Comparison of ENCODE assay signal across 12 cellular contexts in the genomic region with DNA sequence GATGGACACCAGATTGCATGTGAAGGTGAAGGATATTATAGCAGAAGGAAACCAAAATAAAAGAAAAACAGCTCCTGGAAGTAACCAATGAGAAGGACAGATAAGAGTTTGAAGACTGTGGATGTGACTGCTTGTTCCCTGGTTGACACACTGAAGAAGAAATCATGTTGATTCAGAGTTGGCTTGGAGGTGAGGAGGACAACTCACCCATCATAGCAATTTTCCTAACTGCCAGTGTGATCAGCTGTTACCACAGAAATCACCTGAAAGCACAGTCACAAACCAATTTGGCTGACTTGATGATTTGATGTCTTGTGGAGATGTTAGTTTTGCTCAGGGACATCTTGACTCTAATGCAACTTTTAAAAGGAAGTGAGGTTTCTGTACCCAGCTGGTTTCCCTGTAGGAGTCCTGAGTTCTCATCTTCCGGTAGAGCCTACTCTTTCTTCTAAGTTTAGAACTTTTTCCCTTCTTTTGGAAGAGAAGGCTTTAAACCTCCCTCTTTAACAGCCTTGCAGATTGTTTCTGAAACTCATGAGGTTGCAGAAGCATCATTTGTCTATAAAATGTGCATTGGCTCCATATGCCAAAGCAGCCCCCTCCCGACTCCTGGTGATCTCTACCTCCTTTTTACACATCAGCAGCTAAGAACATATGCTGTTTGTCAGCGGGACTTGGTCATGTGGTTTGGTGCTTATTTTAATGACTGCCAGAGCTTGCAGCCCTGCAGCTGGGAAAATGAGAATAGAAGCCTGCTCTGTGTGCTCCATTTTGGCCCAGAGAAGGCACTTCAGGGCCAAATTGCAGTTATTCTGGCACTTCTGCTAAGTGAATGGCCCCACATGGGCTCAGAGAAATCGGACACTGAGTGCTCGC. TPM values are rescaled to one million over a fixed set of nuclear protein-coding genes. Genes with fewer than 3 reads are reported as not detected.
DNase-seq lines count a peak whose midpoint lies in the region; ATAC-seq lines count a peak whose summit lies in the region.
"Had no signal": no experiment of that assay in that cellular context is flagged by ENCODE, and none has a peak within 500 bp of the region (broad histone marks: within the 10 kb centered on the region; RNA-seq: fewer than 3 reads in every experiment).

No MANE protein-coding gene starts in this region.

- no peaks in the 10 kb centered on the region for H3K27me3 Mint-ChIP-seq in CD8-positive, alpha-beta memory T cell
- no peaks in the 10 kb centered on the region for H3K27me3 Mint-ChIP-seq in activated CD4-positive, alpha-beta memory T cell treated with anti-CD3 and anti-CD28 coated beads for 36 hours
- H3K27me3 Mint-ChIP-seq: activated CD8-positive, alpha-beta memory T cell treated with anti-CD3 and anti-CD28 coated beads, Interleukin-2, amount 10 ng/mL, durations not matched to agents 7 days and 5 days had no signal

- peaks cover 0 to 2% (median 0%) of the 10 kb centered on the region in 5 donors for H3K9me3 Mint-ChIP-seq in CD8-positive, alpha-beta memory T cell
- peaks cover under 1% of the 10 kb centered on the region for H3K9me3 Mint-ChIP-seq in activated CD4-positive, alpha-beta memory T cell treated with anti-CD3 and anti-CD28 coated beads for 36 hours

- POLR2A ChIA-PET in CD8-positive, alpha-beta memory T cell (lab: Charles Lee): interaction anchor here (1.2 to 2.3 kb wide), 2 partner anchors 9 to 10 kb away, joined by 6 to 10 read pairs; a partner anchor contains a TSS
- POLR2A ChIA-PET in activated CD4-positive, alpha-beta memory T cell treated with anti-CD3 and anti-CD28 coated beads for 36 hours (lab: Charles Lee): interaction anchor here (0.6 to 2.5 kb wide), 3 partner anchors 9 to 912 kb away, joined by 3 to 9 read pairs (median 3); a partner anchor contains a TSS

- H3K4me3 Mint-ChIP-seq in CD8-positive, alpha-beta memory T cell: no peak overlapping the region
- H3K4me3 Mint-ChIP-seq in activated CD4-positive, alpha-beta memory T cell treated with anti-CD3 and anti-CD28 coated beads for 36 hours: no peak overlapping the region
- H3K4me3 Mint-ChIP-seq: activated CD8-positive, alpha-beta memory T cell treated with anti-CD3 and anti-CD28 coated beads, Interleukin-2, amount 10 ng/mL, durations not matched to agents 7 days and 5 days had no signal

- no peaks in the 10 kb centered on the region for H3K27me3 ChIP-seq in CD8-positive, alpha-beta memory T cell (ENCODE audit: insufficient read depth, low read length, poor library complexity, severe bottlenecking)
- H3K27me3 ChIP-seq: right lobe of liver had no signal

- H3K4me3 ChIP-seq in CD8-positive, alpha-beta memory T cell (ENCODE audit: low read length): no peak overlapping the region
- H3K4me3 ChIP-seq: right lobe of liver had no signal

- no peaks in the 10 kb centered on the region for H3K9me3 ChIP-seq in CD8-positive, alpha-beta memory T cell (ENCODE audit: low read length)
- H3K9me3 ChIP-seq: right lobe of liver had no signal

- intact Hi-C loops in activated CD4-positive, alpha-beta memory T cell treated with anti-CD3 and anti-CD28 coated beads for 36 hours (cut with micrococcal nuclease): no loop called here
- intact Hi-C loops in Right ventricle myocardium superior (cut with DNase I): no loop called here
- intact Hi-C loops in posterior cingulate gyrus (cut with DNase I): no loop called here

- H3K36me3 Mint-ChIP-seq in CD8-positive, alpha-beta memory T cell: peaks cover 1 to 63% (median 14%) of the 10 kb centered on the region in 3 donors
- H3K36me3 Mint-ChIP-seq in activated CD4-positive, alpha-beta memory T cell treated with anti-CD3 and anti-CD28 coated beads for 36 hours: peaks cover 20% of the 10 kb centered on the region

- peaks cover 14 to 35% (median 19%) of the 10 kb centered on the region in 3 donors for H3K4me1 Mint-ChIP-seq in CD8-positive, alpha-beta memory T cell
- H3K4me1 Mint-ChIP-seq in activated CD4-positive, alpha-beta memory T cell treated with anti-CD3 and anti-CD28 coated beads for 36 hours (ENCODE audit: low read depth): peaks cover 27% of the 10 kb centered on the region

- H3K4me1 ChIP-seq in CD8-positive, alpha-beta memory T cell (ENCODE audit: insufficient read depth, low read length): peaks cover under 1% of the 10 kb centered on the region
- H3K4me1 ChIP-seq: right lobe of liver had no signal

- H3K27ac ChIP-seq in CD8-positive, alpha-beta memory T cell (ENCODE audit: low read depth, low read length): no peak overlapping the region
- H3K27ac ChIP-seq: right lobe of liver had no signal

- CTCF ChIA-PET in CD8-positive, alpha-beta memory T cell (lab: Charles Lee): interaction anchor here (1.1 kb wide), 1 partner anchor 8 kb away, joined by 3 read pairs; no protein-coding TSS in a partner anchor
- CTCF ChIA-PET in activated CD4-positive, alpha-beta memory T cell treated with anti-CD3 and anti-CD28 coated beads for 36 hours (lab: Charles Lee): interaction anchor here (1.2 kb wide), 1 partner anchor 10 kb away, joined by 3 read pairs; no protein-coding TSS in a partner anchor

- peak; percentile 94 for ATAC-seq in Right ventricle myocardium superior (ENCODE audit: poor library complexity)
- no peak for ATAC-seq in HG03521 (IDR thresholded peaks at IDR 0.05; ENCODE audit: unreplicated experiment)
- ATAC-seq in GM21526 (IDR thresholded peaks at IDR 0.05; ENCODE audit: low FRiP score, unreplicated experiment): no peak
- ATAC-seq: activated CD8-positive, alpha-beta memory T cell treated with anti-CD3 and anti-CD28 coated beads, Interleukin-2, amount 10 ng/mL, durations not matched to agents 7 days and 5 days had no signal

- peak overlapping the region in 5 of 8 donors; percentile 29 to 75 (median 52) for H3K27ac Mint-ChIP-seq in CD8-positive, alpha-beta memory T cell
- H3K27ac Mint-ChIP-seq in activated CD4-positive, alpha-beta memory T cell treated with anti-CD3 and anti-CD28 coated beads for 36 hours: peak overlapping the region; percentile 40
- H3K27ac Mint-ChIP-seq: activated CD8-positive, alpha-beta memory T cell treated with anti-CD3 and anti-CD28 coated beads, Interleukin-2, amount 10 ng/mL, durations not matched to agents 7 days and 5 days had no signal

- H3K36me3 ChIP-seq in CD8-positive, alpha-beta memory T cell (ENCODE audit: insufficient read depth, low read length): peaks cover 9% of the 10 kb centered on the region

- no peak for DNase-seq in CD8-positive, alpha-beta memory T cell
- no peak for DNase-seq in activated CD4-positive, alpha-beta memory T cell treated with anti-CD3 and anti-CD28 coated beads for 36 hours
- peak; percentile 60 for DNase-seq in Right ventricle myocardium superior
- DNase-seq in posterior cingulate gyrus: peak; percentile 46 to 94 (median 69)
- DNase-seq in DMS53 treated with DMSO at 0.1 percent for 48 hours (lab: John Stamatoyannopoulos, UW; ENCODE audit: unreplicated experiment): no peak
- DNase-seq in COR-L47 (lab: John Stamatoyannopoulos, UW): no peak
- DNase-seq: activated CD8-positive, alpha-beta memory T cell treated with anti-CD3 and anti-CD28 coated beads, Interleukin-2, amount 10 ng/mL, durations not matched to agents 7 days and 5 days; EL; erythroblast; right lobe of liver had no signal

RNA-seq across cellular contexts. Expression of a gene that starts 10.3 kb away (rescaled TPM):
- 10 to 100 TPM; 28.0 to 28.2 TPM for total RNA-seq in CD8-positive, alpha-beta memory T cell
- 13.8 TPM for polyA plus RNA-seq in CD8-positive, alpha-beta memory T cell
- total RNA-seq in activated CD4-positive, alpha-beta memory T cell treated with anti-CD3 and anti-CD28 coated beads for 36 hours: 10 to 100 TPM; 30.5 to 33.6 TPM
- 15.6 TPM for total RNA-seq in Right ventricle myocardium superior

Comparison
In these comparisons a context has a peak if more than half of its experiments do, and no peak if none do; other contexts are left out.
1. DNase-seq: peak in Right ventricle myocardium superior (single experiment) and posterior cingulate gyrus (10 of 10); none in CD8-positive, alpha-beta memory T cell (0 of 5), activated CD4-positive, alpha-beta memory T cell treated with anti-CD3 and anti-CD28 coated beads for 36 hours (single experiment), DMS53 treated with DMSO at 0.1 percent for 48 hours (single experiment) and COR-L47 (single experiment).